In genomic region chr17:81927145-81927652, GRCh38 we compare ENCODE assay signal across 8 cellular contexts. TPM values are rescaled to one million over a fixed set of nuclear protein-coding genes. Genes with fewer than 3 reads are reported as not detected.
DNase-seq lines count a peak whose midpoint lies in the region; ATAC-seq and TF ChIP-seq lines count a peak whose summit lies in the region.

No MANE protein-coding gene starts in this region.

- H3K4me1 Mint-ChIP-seq in activated B cell treated with CpG ODN at 0.5 μM for 24 hours, result peaks cover 33% of the 10 kb centered on the region

- H3K36me3 ChIP-seq in smooth muscle cell (ENCODE audit: low read depth), result no peaks in the 10 kb centered on the region

- peaks cover 10% of the 10 kb centered on the region for H3F3A ChIP-seq in smooth muscle cell (ENCODE audit: low read depth)

- H3K4me3 ChIP-seq in smooth muscle cell, result peak overlapping the region; percentile 92

- H3K27me3 ChIP-seq in smooth muscle cell (ENCODE audit: low read depth), result no peaks in the 10 kb centered on the region

- H3K36me3 Mint-ChIP-seq in activated B cell treated with CpG ODN at 0.5 μM for 24 hours (ENCODE audit: low read depth), result peaks cover 10% of the 10 kb centered on the region

- H3K79me2 ChIP-seq in smooth muscle cell (ENCODE audit: low read depth), result peaks cover 49% of the 10 kb centered on the region

- peaks cover 45% of the 10 kb centered on the region for H4K20me1 ChIP-seq in smooth muscle cell (ENCODE audit: low read depth)

- peaks cover 32% of the 10 kb centered on the region for H3K4me1 ChIP-seq in smooth muscle cell (ENCODE audit: low read depth)

- 0% methylated on average over 6 of the region's 80 CpGs for WGBS in smooth muscle cell (ENCODE audit: low lambda C conversion rate)

- H2AFZ ChIP-seq in smooth muscle cell (ENCODE audit: low read depth), result no peak overlapping the region

- no peaks in the 10 kb centered on the region for H3K9me3 ChIP-seq in smooth muscle cell (replicated peaks; ENCODE audit: low read depth)

- H3K27ac Mint-ChIP-seq in activated B cell treated with CpG ODN at 0.5 μM for 24 hours, result no peak overlapping the region

- POLR2A ChIA-PET in activated B cell treated with CpG ODN at 0.5 μM for 24 hours (lab: Charles Lee), result interaction anchor here (0.8 to 3.5 kb wide), 23 partner anchors 10 to 524 kb away, joined by 3 to 28 read pairs (median 4); partner anchors contain the start of genes ANAPC11, ARL16, ASPSCR1 and CYBC1

- H3K27ac ChIP-seq in smooth muscle cell (ENCODE audit: low read depth), result peak overlapping the region; percentile 100

- CTCF ChIA-PET in activated B cell treated with CpG ODN at 0.5 μM for 24 hours (lab: Charles Lee), result interaction anchor here (0.7 to 1.8 kb wide), 5 partner anchors 10 to 371 kb away, joined by 3 to 6 read pairs (median 4); partner anchors contain the start of gene SIRT7

- H3K9ac ChIP-seq in smooth muscle cell (ENCODE audit: low read depth), result peak overlapping the region; percentile 100

- intact Hi-C loops in activated B cell treated with CpG ODN at 0.5 μM for 24 hours (cut with micrococcal nuclease), result loop anchor here (1.0 to 2.0 kb wide), 3 partner anchors 50 to 66 kb away; partner anchors contain the start of genes ARHGDIA, ASPSCR1 and P4HB

- H3K27me3 Mint-ChIP-seq in activated B cell treated with CpG ODN at 0.5 μM for 24 hours, result peaks cover 7% of the 10 kb centered on the region

- DNase-seq in activated B cell treated with CpG ODN at 0.5 μM for 24 hours, result no peak
- peak; percentile 42 for DNase-seq in germinal center (ENCODE audit: low spot score)
- DNase-seq in smooth muscle cell (lab: John Stamatoyannopoulos, UW; ENCODE audit: unreplicated experiment), result no peak
- DNase-seq in KBM-7, result no peak
- DNase-seq in NCI-H2171 treated with DMSO at 0.1 percent for 48 hours (lab: John Stamatoyannopoulos, UW), result no peak
- DNase-seq in NCI-H1092 treated with DMSO at 0.1 percent for 48 hours (lab: John Stamatoyannopoulos, UW), result no peak

- ATAC-seq in GM18499 (IDR thresholded peaks at IDR 0.05; ENCODE audit: insufficient read depth, unreplicated experiment), result peak; percentile 11
- peak; percentile 14 for ATAC-seq in HG02642 (IDR thresholded peaks at IDR 0.05; ENCODE audit: poor library complexity, unreplicated experiment)
- peak; percentile 18 for ATAC-seq in activated B cell treated with CpG ODN at 0.5 μM for 24 hours (ENCODE audit: low read depth)

- in situ Hi-C loops in KBM-7 (cut with MboI; ENCODE audit: low pct_unique_long_range_greater_than_20kb, low sequenced_read_pairs), result no loop called here

- no peaks in the 10 kb centered on the region for H3K9me3 Mint-ChIP-seq in activated B cell treated with CpG ODN at 0.5 μM for 24 hours

- TF ChIP-seq CTCF in activated B cell treated with CpG ODN at 0.5 μM for 24 hours (IDR thresholded peaks at IDR 0.05) (no peak), smooth muscle cell (IDR thresholded peaks at IDR 0.05; ENCODE audit: borderline replicate concordance, insufficient read depth, poor library complexity, severe bottlenecking) (no peak)

- no peak overlapping the region for H3K4me3 Mint-ChIP-seq in activated B cell treated with CpG ODN at 0.5 μM for 24 hours

- H3K4me2 ChIP-seq in smooth muscle cell, result peak overlapping the region; percentile 98

RNA-seq across cellular contexts. Expression of gene MAFG, which starts 0.3 kb away (rescaled TPM):
- total RNA-seq in activated B cell treated with CpG ODN at 0.5 μM for 24 hours (27.9 and 30.7 TPM in 2 replicates), smooth muscle cell (13.7 and 15.3 TPM in 2 replicates)
- 30.3 and 39.0 TPM in 2 replicates for polyA plus RNA-seq in smooth muscle cell

RNA-seq across cellular contexts. Expression of gene SIRT7, which starts 9.2 kb away (rescaled TPM):
- 57.6 and 66.4 TPM in 2 replicates for total RNA-seq in activated B cell treated with CpG ODN at 0.5 μM for 24 hours
- total RNA-seq in smooth muscle cell, result 9.5 and 19.9 TPM in 2 replicates
- 10.1 and 27.9 TPM in 2 replicates for polyA plus RNA-seq in smooth muscle cell

RNA-seq across cellular contexts. Expression of gene PYCR1, which starts 9.9 kb away (rescaled TPM):
- total RNA-seq in activated B cell treated with CpG ODN at 0.5 μM for 24 hours (28.5 and 37.2 TPM in 2 replicates), smooth muscle cell (144 and 157 TPM in 2 replicates)
- polyA plus RNA-seq in smooth muscle cell, result 213 and 339 TPM in 2 replicates

RNA-seq across cellular contexts. Expression of gene PCYT2, which starts 16.0 kb away (rescaled TPM):
- total RNA-seq in activated B cell treated with CpG ODN at 0.5 μM for 24 hours, result 40.3 and 44.1 TPM in 2 replicates
- total RNA-seq in smooth muscle cell, result 10.3 and 11.4 TPM in 2 replicates
- polyA plus RNA-seq in smooth muscle cell, result 27.9 and 50.6 TPM in 2 replicates

RNA-seq across cellular contexts. Expression of gene MYADML2, which starts 19.8 kb away (rescaled TPM):
- total RNA-seq in activated B cell treated with CpG ODN at 0.5 μM for 24 hours (not detected in 2 replicates), smooth muscle cell (not detected in 2 replicates)
- 0.82 TPM in 1 of 2 replicates, not detected in the other for polyA plus RNA-seq in smooth muscle cell
